17 cellular contexts compared by ENCODE assay signal in genomic region chr9:136628287-136628686, GRCh38.
"Had no signal": no experiment of that assay in that cellular context is flagged by ENCODE, and none has a peak within 500 bp of the region (broad histone marks: within the 10 kb centered on the region; RNA-seq: fewer than 3 reads in every experiment).

No MANE protein-coding gene starts in this region.

- H3K27ac ChIP-seq: prostate gland, vagina had no signal

- H3K4me3 ChIP-seq: mucosa of descending colon, prostate gland, transverse colon, vagina had no signal

- H3K4me3 Mint-ChIP-seq: activated CD4-positive, alpha-beta memory T cell treated with anti-CD3 and anti-CD28 coated beads, Interleukin-2, amount 10 ng/mL, durations not matched to agents 7 days and 5 days; activated CD4-positive, alpha-beta T cell treated with anti-CD3 and anti-CD28 coated beads for 36 hours; activated naive CD8-positive, alpha-beta T cell; activated T-cell treated with anti-CD3 and anti-CD28 coated beads, Interleukin-2, amount 50 U/mL, for 4 hours; naive thymus-derived CD8-positive, alpha-beta T cell had no signal

- H3K36me3 Mint-ChIP-seq: activated naive CD8-positive, alpha-beta T cell; naive thymus-derived CD8-positive, alpha-beta T cell had no signal

- H3K9me3 Mint-ChIP-seq: activated CD4-positive, alpha-beta memory T cell treated with anti-CD3 and anti-CD28 coated beads, Interleukin-2, amount 10 ng/mL, durations not matched to agents 7 days and 5 days; activated T-cell treated with anti-CD3 and anti-CD28 coated beads, Interleukin-2, amount 50 U/mL, for 4 hours; naive thymus-derived CD8-positive, alpha-beta T cell had no signal

- H3K36me3 ChIP-seq: prostate gland, transverse colon, vagina had no signal

- H3K4me1 Mint-ChIP-seq: activated CD4-positive, alpha-beta memory T cell treated with anti-CD3 and anti-CD28 coated beads, Interleukin-2, amount 10 ng/mL, durations not matched to agents 7 days and 5 days; activated CD4-positive, alpha-beta T cell treated with anti-CD3 and anti-CD28 coated beads for 36 hours had no signal

- H3K27ac Mint-ChIP-seq: activated CD4-positive, alpha-beta memory T cell treated with anti-CD3 and anti-CD28 coated beads, Interleukin-2, amount 10 ng/mL, durations not matched to agents 7 days and 5 days; activated CD4-positive, alpha-beta T cell treated with anti-CD3 and anti-CD28 coated beads for 36 hours; activated naive CD8-positive, alpha-beta T cell had no signal

- H3K27me3 ChIP-seq: vagina had no signal

- ATAC-seq: activated CD4-positive, alpha-beta T cell treated with anti-CD3 and anti-CD28 coated beads for 36 hours; activated T-cell treated with anti-CD3 and anti-CD28 coated beads, Interleukin-2, amount 50 U/mL, for 4 hours; left colon; naive thymus-derived CD8-positive, alpha-beta T cell; right cardiac atrium; SK-N-SH treated with all-trans-retinoic acid at 6 μM for 48 hours; stimulated activated naive CD8-positive, alpha-beta T cell treated with anti-CD3 and anti-CD28 coated beads, Interleukin-15, Interleukin-2, amounts not matched to agents 100 U/mL and 50 U/mL, for 24 hours had no signal

- DNase-seq: activated CD4-positive, alpha-beta memory T cell treated with anti-CD3 and anti-CD28 coated beads, Interleukin-2, amount 10 ng/mL, durations not matched to agents 7 days and 5 days; activated CD4-positive, alpha-beta T cell treated with anti-CD3 and anti-CD28 coated beads for 36 hours; activated effector memory CD4-positive, alpha-beta T cell treated with Interleukin-2 at 50 U/mL for 16 hours; activated T-cell treated with anti-CD3 and anti-CD28 coated beads, Interleukin-2, amount 50 U/mL, for 4 hours; foreskin fibroblast; naive thymus-derived CD8-positive, alpha-beta T cell; small intestine; stimulated activated CD4-positive, alpha-beta T cell treated with anti-CD3 and anti-CD28 coated beads, Interleukin-4, amount 100 ng/mL, for 24 hours; stimulated activated naive CD8-positive, alpha-beta T cell treated with anti-CD3 and anti-CD28 coated beads, Interleukin-15, Interleukin-2, amounts not matched to agents 100 U/mL and 50 U/mL, for 24 hours had no signal

- H3K27me3 Mint-ChIP-seq: activated CD4-positive, alpha-beta T cell treated with anti-CD3 and anti-CD28 coated beads for 36 hours; activated naive CD8-positive, alpha-beta T cell had no signal

- H3K9me3 ChIP-seq: mucosa of descending colon, prostate gland, transverse colon, vagina had no signal
